Comparison of ENCODE assay signal across 31 cellular contexts in the genomic region with DNA sequence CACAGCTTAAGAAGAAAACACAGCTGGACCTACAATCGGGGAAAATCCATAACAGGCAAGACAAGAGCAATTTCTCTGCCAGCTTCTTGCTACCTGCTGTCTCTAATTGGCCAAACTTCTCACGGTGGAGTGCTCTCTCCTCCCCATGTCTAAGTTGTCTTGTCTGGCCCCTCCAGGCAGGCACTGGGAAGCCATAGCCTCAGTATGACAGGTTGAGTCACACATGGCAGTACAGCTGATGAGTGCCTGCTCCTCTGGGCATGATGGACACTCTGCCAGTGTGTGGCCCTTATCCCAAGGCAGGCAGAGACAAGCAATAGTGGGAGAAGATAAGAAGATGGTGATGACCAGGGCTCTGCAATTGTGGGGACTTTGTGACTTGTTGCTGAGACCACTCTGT.
"Had no signal": no experiment of that assay in that cellular context is flagged by ENCODE, and none has a peak within 500 bp of the region (broad histone marks: within the 10 kb centered on the region; RNA-seq: fewer than 3 reads in every experiment).

No MANE protein-coding gene starts in this region.

- ATAC-seq: activated CD8-positive, alpha-beta T cell treated with anti-CD3 and anti-CD28 coated beads for 36 hours; activated T-cell treated with anti-CD3 and anti-CD28 coated beads, Interleukin-2, amount 50 U/mL, for 4 hours; activated T-helper 17 cell treated with anti-CD3 and anti-CD28 coated beads, Interleukin-2, amount 50 U/mL, for 72 hours; esophagus mucosa; gastrocnemius medialis; heart left ventricle; WTC11 had no signal

- H3K9me3 ChIP-seq: gastrocnemius medialis had no signal

- H3K4me1 Mint-ChIP-seq: activated T-helper 17 cell treated with anti-CD3 and anti-CD28 coated beads, Interleukin-2, amount 50 U/mL, for 72 hours; brain; central memory CD8-positive, alpha-beta T cell; WTC11 had no signal

- H3K27me3 Mint-ChIP-seq: activated T-helper 17 cell treated with anti-CD3 and anti-CD28 coated beads, Interleukin-2, amount 50 U/mL, for 72 hours; brain; central memory CD8-positive, alpha-beta T cell; dendritic cell treated with granulocyte-macrophage colony-stimulating factor and Interleukin-4, amounts not matched to agents 40 ng/mL and 50 ng/mL, for 4 days had no signal

- FAIRE-seq: bronchial epithelial cell had no signal

- H3K9me3 Mint-ChIP-seq: activated CD8-positive, alpha-beta T cell treated with anti-CD3 and anti-CD28 coated beads for 36 hours; activated T-cell treated with anti-CD3 and anti-CD28 coated beads, Interleukin-2, amount 50 U/mL, for 4 hours; activated T-helper 17 cell treated with anti-CD3 and anti-CD28 coated beads, Interleukin-2, amount 50 U/mL, for 72 hours; brain; central memory CD8-positive, alpha-beta T cell; dendritic cell treated with granulocyte-macrophage colony-stimulating factor and Interleukin-4, amounts not matched to agents 40 ng/mL and 50 ng/mL, for 4 days; endodermal cell; WTC11 had no signal

- H3K36me3 ChIP-seq: gastrocnemius medialis, heart left ventricle had no signal

- H3K4me3 Mint-ChIP-seq: activated CD8-positive, alpha-beta T cell treated with anti-CD3 and anti-CD28 coated beads for 36 hours; activated naive CD8-positive, alpha-beta T cell; activated T-cell treated with anti-CD3 and anti-CD28 coated beads, Interleukin-2, amount 50 U/mL, for 4 hours; activated T-helper 17 cell treated with anti-CD3 and anti-CD28 coated beads, Interleukin-2, amount 50 U/mL, for 72 hours; brain; central memory CD8-positive, alpha-beta T cell; dendritic cell treated with granulocyte-macrophage colony-stimulating factor and Interleukin-4, amounts not matched to agents 40 ng/mL and 50 ng/mL, for 4 days; endodermal cell; WTC11 had no signal

- DNase-seq: activated CD4-positive, alpha-beta T cell treated with anti-CD3 and anti-CD28 coated beads for 1 hour; activated CD4-positive, alpha-beta T cell treated with anti-CD3 and anti-CD28 coated beads for 48 hours; activated CD4-positive, alpha-beta T cell treated with anti-CD3 and anti-CD28 coated beads, Interleukin-2, amount 50 U/mL, for 1 hour; activated CD4-positive, alpha-beta T cell treated with anti-CD3 and anti-CD28 coated beads, Interleukin-2, amount 50 U/mL, for 48 hours; activated CD8-positive, alpha-beta memory T cell treated with anti-CD3 and anti-CD28 coated beads for 24 hours; activated CD8-positive, alpha-beta T cell treated with anti-CD3 and anti-CD28 coated beads for 36 hours; activated effector memory CD4-positive, alpha-beta T cell treated with Interleukin-2 at 50 U/mL for 16 hours; activated gamma-delta T cell treated with Interleukin-2 at 50 U/mL for 16 hours; activated naive CD4-positive, alpha-beta T cell treated with anti-CD3 and anti-CD28 coated beads, Interleukin-2, amount 50 U/mL, for 16 hours; activated naive CD4-positive, alpha-beta T cell treated with Interleukin-2 at 50 U/mL for 16 hours; activated T-cell treated with anti-CD3 and anti-CD28 coated beads, Interleukin-2, amount 50 U/mL, for 4 hours; amniotic stem cell; anterior cingulate cortex; dorsolateral prefrontal cortex; effector memory CD4-positive, alpha-beta T cell; endodermal cell; foreskin fibroblast; gastrocnemius medialis; glutamatergic neuron; heart left ventricle; T-helper 2 cell had no signal

- H3K27ac ChIP-seq: coronary artery, dorsolateral prefrontal cortex, gastrocnemius medialis, heart left ventricle, VCaP had no signal

- H3K27ac Mint-ChIP-seq: activated CD8-positive, alpha-beta T cell treated with anti-CD3 and anti-CD28 coated beads for 36 hours; activated naive CD8-positive, alpha-beta T cell; activated T-helper 17 cell treated with anti-CD3 and anti-CD28 coated beads, Interleukin-2, amount 50 U/mL, for 72 hours; brain; dendritic cell treated with granulocyte-macrophage colony-stimulating factor and Interleukin-4, amounts not matched to agents 40 ng/mL and 50 ng/mL, for 4 days; endodermal cell; WTC11 had no signal

- H3K4me1 ChIP-seq: gastrocnemius medialis, heart left ventricle had no signal

- H3K4me3 ChIP-seq: coronary artery, dorsolateral prefrontal cortex, gastrocnemius medialis, heart left ventricle had no signal

- H3K36me3 Mint-ChIP-seq: activated naive CD8-positive, alpha-beta T cell; brain; WTC11 had no signal
